Comparison of ENCODE assay signal across 8 cellular contexts in genomic region chr19:42075616-42076374, GRCh38. TPM values are rescaled to one million over a fixed set of nuclear protein-coding genes. Genes with fewer than 3 reads are reported as not detected.
DNase-seq lines count a peak whose midpoint lies in the region; ATAC-seq, FAIRE-seq and TF ChIP-seq lines count a peak whose summit lies in the region.

Gene ZNF574, plus strand, starts transcription at chr19:42076166. Its CDS starts 2,441 bp downstream, at chr19:42078607.

- H3K27ac ChIP-seq in HepG2 (ENCODE audit: extremely low read length, insufficient read depth, low read length): peak within 1 kb of the TSS; percentile 90

- peak within 1 kb of the TSS; percentile 99 for H3K4me3 Mint-ChIP-seq in activated CD4-positive, alpha-beta memory T cell treated with anti-CD3 and anti-CD28 coated beads for 36 hours

- CTCF ChIA-PET in activated CD4-positive, alpha-beta memory T cell treated with anti-CD3 and anti-CD28 coated beads for 36 hours (lab: Charles Lee): interaction anchor here (0.6 to 1.1 kb wide), 6 partner anchors 16 to 146 kb away, joined by 3 to 4 read pairs (median 3); partner anchors contain the start of gene POU2F2
- CTCF ChIA-PET in HepG2 (lab: Yijun Ruan, JAX; ENCODE audit: low intra/inter-chr PET ratio, low total read pairs): no interaction called here

- H3K9ac ChIP-seq in HepG2 (ENCODE audit: insufficient read depth, low read depth, low read length): peak within 1 kb of the TSS; percentile 94

- H2AFZ ChIP-seq in HepG2 (ENCODE audit: low read length): peak within 1 kb of the TSS; percentile 89

- peaks cover 20 to 21% of the 10 kb centered on the region in 2 experiments; a peak in 4 of 5 replicates for H3K36me3 ChIP-seq in HepG2 (replicated peaks in 1 of 2; ENCODE audit: control insufficient read depth in 1 of 2, insufficient read depth in 2 of 2, low read length in 2 of 2)

- peak within 1 kb of the TSS; percentile 91 for H3K4me2 ChIP-seq in HepG2 (ENCODE audit: low read depth, low read length)

- TF ChIP-seq CTCF in HepG2 (CRISPR knock-in tag; IDR thresholded peaks at IDR 0.05): no peak

- peak; percentile 96 for FAIRE-seq in HepG2 (lab: Jason Lieb, UNC)

- H3K9me3 Mint-ChIP-seq in activated CD4-positive, alpha-beta memory T cell treated with anti-CD3 and anti-CD28 coated beads for 36 hours: no peaks in the 10 kb centered on the region

- H3K4me1 Mint-ChIP-seq in activated CD4-positive, alpha-beta memory T cell treated with anti-CD3 and anti-CD28 coated beads for 36 hours (ENCODE audit: low read depth): peaks cover 35% of the 10 kb centered on the region

- H3K27me3 ChIP-seq in HepG2 (ENCODE audit: control insufficient read depth in 1 of 2, insufficient read depth in 2 of 2, low read length in 2 of 2): peaks cover 0 to 2% of the 10 kb centered on the region in 2 experiments; a peak in 1 of 5 replicates

- H4K20me1 ChIP-seq in HepG2 (ENCODE audit: insufficient read depth, low read length): peaks cover 16% of the 10 kb centered on the region

- peak; percentile 33; the same call in 1 of the 2 replicates for TF ChIP-seq RAD21 in HepG2 (CRISPR knock-in tag; IDR thresholded peaks at IDR 0.05)

- 0 out of 4 replicates have a peak, but pooled peaks of 1 of the 2 experiments have one; percentile 12 for TF ChIP-seq EP300 in HepG2 (IDR thresholded peaks at IDR 0.05; ENCODE audit: low read depth in 2 of 2, low read length in 2 of 2)
- no peak for TF ChIP-seq EP300 in HepG2 (CRISPR knock-in tag; IDR thresholded peaks at IDR 0.05; ENCODE audit: borderline replicate concordance)

- peak; percentile 99 for DNase-seq in CD1c-positive myeloid dendritic cell (ENCODE audit: extremely low spot score)
- peak; percentile 98 for DNase-seq in NCI-H82 treated with DMSO at 0.1 percent for 48 hours (lab: John Stamatoyannopoulos, UW; ENCODE audit: unreplicated experiment)
- DNase-seq in activated CD4-positive, alpha-beta memory T cell treated with anti-CD3 and anti-CD28 coated beads for 36 hours: peak; percentile 99
- DNase-seq in dermis microvascular lymphatic vessel endothelial cell (ENCODE audit: low read depth in 2 of 2): peak; percentile 99 to 100
- peak; percentile 98 for DNase-seq in HepG2 (ENCODE audit: low spot score)
- peak; percentile 98 for DNase-seq in stimulated activated CD4-positive, alpha-beta T cell treated with anti-CD3 and anti-CD28 coated beads, Interleukin-4, amount 100 ng/mL, for 1 hour

- in situ Hi-C loops in HepG2 (cut with HindIII; ENCODE audit: extremely low pct_ligation_motif_present, low pct_unique_long_range_greater_than_20kb): no loop called here

- H3K27me3 Mint-ChIP-seq in activated CD4-positive, alpha-beta memory T cell treated with anti-CD3 and anti-CD28 coated beads for 36 hours: no peaks in the 10 kb centered on the region

- H3K4me3 ChIP-seq in HepG2 (replicated peaks in 1 of 3; ENCODE audit: insufficient read depth in 1 of 3, low read depth in 2 of 3, low read length in 3 of 3): peak within 1 kb of the TSS; percentile 88 to 96 (median 93)

- H3K79me2 ChIP-seq in HepG2 (ENCODE audit: insufficient read depth, low read length): peaks cover 22% of the 10 kb centered on the region

- BruUV-seq in HepG2 (replicated peaks; lab: Mats Ljungman, UMichigan): no TSS peak

- ATAC-seq in GM19438 (IDR thresholded peaks at IDR 0.05; ENCODE audit: low read depth, unreplicated experiment) (peak; percentile 90), HG03575 (IDR thresholded peaks at IDR 0.05; ENCODE audit: extremely low read depth, insufficient number of reproducible peaks, low FRiP score, unreplicated experiment) (peak; percentile 73), HepG2 (peak; percentile 98)

- H3K4me1 ChIP-seq in HepG2 (ENCODE audit: insufficient read depth, low read length): peaks cover 28% of the 10 kb centered on the region

- intact Hi-C loops in activated CD4-positive, alpha-beta memory T cell treated with anti-CD3 and anti-CD28 coated beads for 36 hours (cut with micrococcal nuclease): loop anchor here (1.0 to 5.0 kb wide), 5 partner anchors 47 to 713 kb away; partner anchors contain the start of genes B9D2, MEGF8 and POU2F2
- intact Hi-C loops in HepG2 (cut with micrococcal nuclease; ENCODE audit: unreplicated experiment): no loop called here

- TF ChIP-seq POLR2A in HepG2 (IDR thresholded peaks at IDR 0.05; ENCODE audit: insufficient read depth in 1 of 2, low read depth in 2 of 2, low read length in 2 of 2): peak; percentile 78 to 90

- POLR2A ChIA-PET in activated CD4-positive, alpha-beta memory T cell treated with anti-CD3 and anti-CD28 coated beads for 36 hours (lab: Charles Lee): interaction anchor here (1.1 to 1.3 kb wide), 2 partner anchors 82 to 100 kb away, joined by 4 read pairs; no protein-coding TSS in a partner anchor
- POLR2A ChIA-PET in HepG2 (lab: Yijun Ruan, JAX): interaction anchor here (0.6 to 1.5 kb wide), 11 partner anchors 11 to 1070 kb away, joined by 3 to 8 read pairs (median 4); partner anchors contain the start of genes GSK3A and RPS19

- no peaks in the 10 kb centered on the region for H3K9me3 ChIP-seq in HepG2 (ENCODE audit: low read length)

- WGBS in HepG2 (ENCODE audit: low lambda C conversion rate): under 1% methylated on average over 33 of the region's 80 CpGs

- H3K36me3 Mint-ChIP-seq in activated CD4-positive, alpha-beta memory T cell treated with anti-CD3 and anti-CD28 coated beads for 36 hours: peaks cover 20% of the 10 kb centered on the region

- H3K27ac Mint-ChIP-seq in activated CD4-positive, alpha-beta memory T cell treated with anti-CD3 and anti-CD28 coated beads for 36 hours: peak within 1 kb of the TSS; percentile 99

TF ChIP-seq in HepG2, 621 proteins besides CTCF, POLR2A, EP300 and RAD21 (continues in another document):
- TF ChIP-seq SMAD1 (CRISPR knock-in tag; IDR thresholded peaks at IDR 0.05; ENCODE audit: borderline replicate concordance, low read depth) (no peak), ZFP41 (CRISPR knock-in tag; IDR thresholded peaks at IDR 0.05; ENCODE audit: borderline replicate concordance) (no peak), ZNF260 (CRISPR knock-in tag; IDR thresholded peaks at IDR 0.05; ENCODE audit: borderline replicate concordance, low read depth) (no peak), NR2C2 (CRISPR knock-in tag; IDR thresholded peaks at IDR 0.05; ENCODE audit: borderline replicate concordance) (peak; percentile 35; the same call in 1 of the 2 replicates), ZNF350 (CRISPR knock-in tag; IDR thresholded peaks at IDR 0.05; ENCODE audit: borderline replicate concordance, low read depth) (peak; percentile 67; the same call in 1 of the 2 replicates), EHMT2 (IDR thresholded peaks at IDR 0.05; ENCODE audit: borderline replicate concordance, low read depth, low read length) (peak; percentile 58; the same call in 1 of the 2 replicates), PHF8 (CRISPR knock-in tag; IDR thresholded peaks at IDR 0.05) (peak; percentile 85), MEF2D (CRISPR knock-in tag; IDR thresholded peaks at IDR 0.05) (peak; percentile 72; the same call in 1 of the 2 replicates), MAZ (IDR thresholded peaks at IDR 0.05; ENCODE audit: borderline replicate concordance, low read depth, low read length) (peak; percentile 85), MAZ (CRISPR knock-in tag; IDR thresholded peaks at IDR 0.05; ENCODE audit: low read depth) (peak; percentile 92), ZNF788 (CRISPR knock-in tag; IDR thresholded peaks at IDR 0.05; ENCODE audit: borderline replicate concordance) (0 out of 2 replicates have a peak, but pooled peaks have one; percentile 24), NFYC (CRISPR knock-in tag; IDR thresholded peaks at IDR 0.05) (peak; percentile 99), ZNF644 (CRISPR knock-in tag; IDR thresholded peaks at IDR 0.05; ENCODE audit: low read depth) (peak; percentile 52; the same call in 1 of the 2 replicates), CAMTA2 (CRISPR knock-in tag; IDR thresholded peaks at IDR 0.05; ENCODE audit: borderline replicate concordance) (no peak), PITX1 (CRISPR knock-in tag; IDR thresholded peaks at IDR 0.05) (peak; percentile 76), RARA (CRISPR knock-in tag; IDR thresholded peaks at IDR 0.05) (no peak)
- TF ChIP-seq, protein P1, sequence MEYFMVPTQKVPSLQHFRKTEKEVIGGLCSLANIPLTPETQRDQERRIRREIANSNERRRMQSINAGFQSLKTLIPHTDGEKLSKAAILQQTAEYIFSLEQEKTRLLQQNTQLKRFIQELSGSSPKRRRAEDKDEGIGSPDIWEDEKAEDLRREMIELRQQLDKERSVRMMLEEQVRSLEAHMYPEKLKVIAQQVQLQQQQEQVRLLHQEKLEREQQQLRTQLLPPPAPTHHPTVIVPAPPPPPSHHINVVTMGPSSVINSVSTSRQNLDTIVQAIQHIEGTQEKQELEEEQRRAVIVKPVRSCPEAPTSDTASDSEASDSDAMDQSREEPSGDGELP (IDR thresholded peaks at IDR 0.05; ENCODE audit: borderline replicate concordance, low read depth): no peak

RNA-seq across cellular contexts. Expression of gene ZNF574, which starts in this region (rescaled TPM):
- 10 to 100 TPM; 12.2 to 13.2 TPM for total RNA-seq in activated CD4-positive, alpha-beta memory T cell treated with anti-CD3 and anti-CD28 coated beads for 36 hours
- total RNA-seq in dermis microvascular lymphatic vessel endothelial cell (8.0 and 13.4 TPM in 2 replicates), HepG2 (2016; rRNA removed; fragmentation: Illumina TruSeq; extraction: Trizol) (7.9 and 8.2 TPM in 2 replicates)
- total RNA-seq in HepG2 (2016; cell fraction: cytosol; rRNA removed; fragmentation: Illumina TruSeq; extraction: Trizol; ENCODE audit: low read depth): 2.3 and 2.4 TPM in 2 replicates
- total RNA-seq in HepG2 (2016; cell fraction: insoluble cytoplasmic fraction; rRNA removed; fragmentation: Illumina TruSeq; extraction: Trizol): 7.7 and 8.2 TPM in 2 replicates
- 5.2 and 5.9 TPM in 2 replicates for total RNA-seq in HepG2 (2016; cell fraction: membrane; rRNA removed; fragmentation: Illumina TruSeq; extraction: Trizol)
- total RNA-seq in HepG2 (2016; cell fraction: nucleus; rRNA removed; fragmentation: Illumina TruSeq; extraction: Trizol): 4.3 and 4.9 TPM in 2 replicates
- 7.7 and 9.5 TPM in 2 replicates for polyA plus RNA-seq in HepG2 (2011; rRNA removed)
- polyA plus RNA-seq in HepG2 (2011; cell fraction: cytosol; rRNA removed): 6.7 and 9.5 TPM in 2 replicates
- 9.5 and 11.0 TPM in 2 replicates for polyA plus RNA-seq in HepG2 (2011; cell fraction: nucleus; rRNA removed)
- polyA plus RNA-seq in HepG2 (2012): 4.3 and 4.4 TPM in 2 replicates
- 0.51 and 0.69 TPM in 2 replicates for polyA plus RNA-seq in HepG2 (2016; cell fraction: cytosol; fragmentation: Illumina TruSeq; extraction: Trizol; ENCODE audit: low read depth)
- 6.5 and 7.9 TPM in 2 replicates for polyA plus RNA-seq in HepG2 (2016; cell fraction: insoluble cytoplasmic fraction; fragmentation: Illumina TruSeq; extraction: Trizol; ENCODE audit: low read depth)
- polyA plus RNA-seq in HepG2 (2016; cell fraction: membrane; fragmentation: Illumina TruSeq; extraction: Trizol; ENCODE audit: low read depth): 1.4 TPM in 2 replicates
- polyA plus RNA-seq in HepG2 (2016; cell fraction: nucleus; fragmentation: Illumina TruSeq; extraction: Trizol; ENCODE audit: insufficient read depth, low read depth): 6.0 and 6.3 TPM in 2 replicates
- 24.3 and 39.3 TPM in 2 replicates for polyA minus RNA-seq in HepG2 (2011; rRNA and poly(A)+ RNA removed; ENCODE audit: low replicate concordance)
- 12.1 and 12.4 TPM in 2 replicates for polyA minus RNA-seq in HepG2 (2011; cell fraction: cytosol; rRNA and poly(A)+ RNA removed)
- polyA minus RNA-seq in HepG2 (2011; cell fraction: nucleus; rRNA and poly(A)+ RNA removed): 5.8 and 6.5 TPM in 2 replicates

Comparison
In these comparisons a context has a peak if more than half of its experiments do, and no peak if none do; other contexts are left out.
1. Peak in every context shown above with its lines: DNase-seq, ATAC-seq, H3K4me3 ChIP-seq and H3K27ac ChIP-seq.